1 cellular context compared by ENCODE assay signal in the genomic region with DNA sequence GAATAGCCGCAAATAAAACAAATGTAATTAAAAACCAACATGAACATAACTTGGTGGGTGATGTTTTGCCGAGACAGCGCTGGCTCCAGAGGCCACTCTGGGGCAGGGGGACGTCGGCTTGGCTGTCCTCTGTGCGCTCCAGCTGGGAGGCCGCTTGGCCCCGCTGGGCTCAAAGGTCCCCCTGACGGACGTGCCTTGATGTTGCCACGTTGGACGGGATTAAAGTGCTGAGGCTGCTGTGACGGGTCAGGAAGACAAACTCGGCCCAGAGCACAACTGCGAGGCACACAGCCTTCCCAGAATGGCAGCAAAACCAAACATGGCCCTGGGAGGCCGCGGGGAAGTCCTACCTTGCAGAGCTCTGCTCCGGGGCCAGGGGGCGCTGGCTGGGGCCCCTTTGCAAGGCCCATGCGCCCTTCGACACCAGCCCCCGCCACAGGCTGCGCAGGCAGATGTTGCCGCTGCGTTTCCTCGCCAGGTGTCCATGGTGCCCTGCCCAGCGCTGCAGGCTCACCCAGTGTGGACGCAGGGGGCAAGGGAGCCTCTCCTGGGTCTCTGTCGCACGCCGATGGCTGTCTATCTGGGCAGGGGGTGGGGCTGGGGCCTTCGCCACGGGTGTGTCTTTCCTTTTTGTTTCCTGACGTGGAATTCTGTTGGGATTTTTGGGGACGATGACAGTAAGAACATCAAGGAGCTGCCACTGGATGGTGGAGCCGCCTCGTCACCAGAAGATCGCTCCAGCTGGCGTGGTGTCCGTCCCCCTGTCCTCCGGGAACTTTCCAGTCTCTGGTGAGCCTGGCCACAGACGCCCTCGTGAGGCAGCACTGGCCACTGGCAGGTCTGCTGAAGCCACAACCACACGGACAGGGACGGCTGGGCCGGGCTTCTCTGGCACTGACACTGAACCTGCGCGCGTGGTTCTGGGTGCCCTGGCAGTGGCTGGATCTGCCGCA.
A peak's percentile ranks its signal among the peaks of the same experiment; 100 is the strongest.
TF ChIP-seq lines count a peak whose summit lies in the region.

No MANE protein-coding gene starts in this region.

TF ChIP-seq in HepG2, 621 proteins besides CTCF, POLR2A, EP300 and RAD21 (continued from another document and continues in another):
- TF ChIP-seq, protein P1, sequence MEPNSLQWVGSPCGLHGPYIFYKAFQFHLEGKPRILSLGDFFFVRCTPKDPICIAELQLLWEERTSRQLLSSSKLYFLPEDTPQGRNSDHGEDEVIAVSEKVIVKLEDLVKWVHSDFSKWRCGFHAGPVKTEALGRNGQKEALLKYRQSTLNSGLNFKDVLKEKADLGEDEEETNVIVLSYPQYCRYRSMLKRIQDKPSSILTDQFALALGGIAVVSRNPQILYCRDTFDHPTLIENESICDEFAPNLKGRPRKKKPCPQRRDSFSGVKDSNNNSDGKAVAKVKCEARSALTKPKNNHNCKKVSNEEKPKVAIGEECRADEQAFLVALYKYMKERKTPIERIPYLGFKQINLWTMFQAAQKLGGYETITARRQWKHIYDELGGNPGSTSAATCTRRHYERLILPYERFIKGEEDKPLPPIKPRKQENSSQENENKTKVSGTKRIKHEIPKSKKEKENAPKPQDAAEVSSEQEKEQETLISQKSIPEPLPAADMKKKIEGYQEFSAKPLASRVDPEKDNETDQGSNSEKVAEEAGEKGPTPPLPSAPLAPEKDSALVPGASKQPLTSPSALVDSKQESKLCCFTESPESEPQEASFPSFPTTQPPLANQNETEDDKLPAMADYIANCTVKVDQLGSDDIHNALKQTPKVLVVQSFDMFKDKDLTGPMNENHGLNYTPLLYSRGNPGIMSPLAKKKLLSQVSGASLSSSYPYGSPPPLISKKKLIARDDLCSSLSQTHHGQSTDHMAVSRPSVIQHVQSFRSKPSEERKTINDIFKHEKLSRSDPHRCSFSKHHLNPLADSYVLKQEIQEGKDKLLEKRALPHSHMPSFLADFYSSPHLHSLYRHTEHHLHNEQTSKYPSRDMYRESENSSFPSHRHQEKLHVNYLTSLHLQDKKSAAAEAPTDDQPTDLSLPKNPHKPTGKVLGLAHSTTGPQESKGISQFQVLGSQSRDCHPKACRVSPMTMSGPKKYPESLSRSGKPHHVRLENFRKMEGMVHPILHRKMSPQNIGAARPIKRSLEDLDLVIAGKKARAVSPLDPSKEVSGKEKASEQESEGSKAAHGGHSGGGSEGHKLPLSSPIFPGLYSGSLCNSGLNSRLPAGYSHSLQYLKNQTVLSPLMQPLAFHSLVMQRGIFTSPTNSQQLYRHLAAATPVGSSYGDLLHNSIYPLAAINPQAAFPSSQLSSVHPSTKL (CRISPR knock-in tag; IDR thresholded peaks at IDR 0.05): peak; percentile 60; the same call in 1 of the 2 replicates
- TF ChIP-seq NR2F1 (CRISPR knock-in tag; IDR thresholded peaks at IDR 0.05) (0 out of 4 replicates have a peak, but pooled peaks of 1 of the 2 experiments have one; percentile 7), ZNF766 (CRISPR knock-in tag; IDR thresholded peaks at IDR 0.05; ENCODE audit: borderline replicate concordance) (0 out of 2 replicates have a peak, but pooled peaks have one; percentile 57), ARNT2 (CRISPR knock-in tag; IDR thresholded peaks at IDR 0.05; ENCODE audit: low read depth) (0 out of 2 replicates have a peak, but pooled peaks have one; percentile 25), SRSF9 (IDR thresholded peaks at IDR 0.05; ENCODE audit: borderline replicate concordance, insufficient read depth, low read depth, low read length, poor library complexity, severe bottlenecking) (no peak), POLR2G (IDR thresholded peaks at IDR 0.05; ENCODE audit: low read depth, low read length) (peak; percentile 55), ZNF773 (CRISPR knock-in tag; IDR thresholded peaks at IDR 0.05; ENCODE audit: borderline replicate concordance) (no peak), ZNF331 (CRISPR knock-in tag; IDR thresholded peaks at IDR 0.05) (peak; percentile 29; the same call in 1 of the 2 replicates), SMC3 (IDR thresholded peaks at IDR 0.05; ENCODE audit: low read length) (peak; percentile 13; the same call in 1 of the 2 replicates), ZFX (CRISPR knock-in tag; IDR thresholded peaks at IDR 0.05; ENCODE audit: low read depth) (peak; percentile 89), ZNF891 (CRISPR knock-in tag; IDR thresholded peaks at IDR 0.05) (0 out of 2 replicates have a peak, but pooled peaks have one; percentile 25), XRCC5 (optimal IDR thresholded peaks at IDR 0.05; ENCODE audit: low read length) (peak; percentile 64), MEIS1 (CRISPR knock-in tag; IDR thresholded peaks at IDR 0.05; ENCODE audit: borderline replicate concordance) (peak; percentile 68), MTA1 (CRISPR knock-in tag; IDR thresholded peaks at IDR 0.05; ENCODE audit: borderline replicate concordance) (peak; percentile 78; the same call in 1 of the 2 replicates), ZNF292 (CRISPR knock-in tag; IDR thresholded peaks at IDR 0.05; ENCODE audit: borderline replicate concordance, low read depth) (peak; percentile 85), ZNF572 (CRISPR knock-in tag; IDR thresholded peaks at IDR 0.05) (0 out of 2 replicates have a peak, but pooled peaks have one; percentile 37), MYC (CRISPR knock-in tag; IDR thresholded peaks at IDR 0.05; ENCODE audit: borderline replicate concordance) (peak; percentile 75; the same call in 1 of the 2 replicates)
- TF ChIP-seq, protein P2, sequence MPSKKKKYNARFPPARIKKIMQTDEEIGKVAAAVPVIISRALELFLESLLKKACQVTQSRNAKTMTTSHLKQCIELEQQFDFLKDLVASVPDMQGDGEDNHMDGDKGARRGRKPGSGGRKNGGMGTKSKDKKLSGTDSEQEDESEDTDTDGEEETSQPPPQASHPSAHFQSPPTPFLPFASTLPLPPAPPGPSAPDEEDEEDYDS (CRISPR knock-in tag; IDR thresholded peaks at IDR 0.05): peak; percentile 35; the same call in 1 of the 2 replicates
- TF ChIP-seq, protein P3, sequence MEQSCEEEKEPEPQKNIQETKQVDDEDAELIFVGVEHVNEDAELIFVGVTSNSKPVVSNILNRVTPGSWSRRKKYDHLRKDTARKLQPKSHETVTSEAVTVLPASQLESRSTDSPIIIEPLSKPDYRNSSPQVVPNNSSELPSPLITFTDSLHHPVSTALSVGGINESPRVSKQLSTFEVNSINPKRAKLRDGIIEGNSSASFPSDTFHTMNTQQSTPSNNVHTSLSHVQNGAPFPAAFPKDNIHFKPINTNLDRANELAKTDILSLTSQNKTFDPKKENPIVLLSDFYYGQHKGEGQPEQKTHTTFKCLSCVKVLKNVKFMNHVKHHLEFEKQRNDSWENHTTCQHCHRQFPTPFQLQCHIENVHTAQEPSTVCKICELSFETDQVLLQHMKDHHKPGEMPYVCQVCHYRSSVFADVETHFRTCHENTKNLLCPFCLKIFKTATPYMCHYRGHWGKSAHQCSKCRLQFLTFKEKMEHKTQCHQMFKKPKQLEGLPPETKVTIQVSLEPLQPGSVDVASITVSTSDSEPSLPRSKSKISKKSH (CRISPR knock-in tag; IDR thresholded peaks at IDR 0.05; ENCODE audit: borderline replicate concordance): peak; percentile 45; the same call in 1 of the 2 replicates
- TF ChIP-seq, protein P4, sequence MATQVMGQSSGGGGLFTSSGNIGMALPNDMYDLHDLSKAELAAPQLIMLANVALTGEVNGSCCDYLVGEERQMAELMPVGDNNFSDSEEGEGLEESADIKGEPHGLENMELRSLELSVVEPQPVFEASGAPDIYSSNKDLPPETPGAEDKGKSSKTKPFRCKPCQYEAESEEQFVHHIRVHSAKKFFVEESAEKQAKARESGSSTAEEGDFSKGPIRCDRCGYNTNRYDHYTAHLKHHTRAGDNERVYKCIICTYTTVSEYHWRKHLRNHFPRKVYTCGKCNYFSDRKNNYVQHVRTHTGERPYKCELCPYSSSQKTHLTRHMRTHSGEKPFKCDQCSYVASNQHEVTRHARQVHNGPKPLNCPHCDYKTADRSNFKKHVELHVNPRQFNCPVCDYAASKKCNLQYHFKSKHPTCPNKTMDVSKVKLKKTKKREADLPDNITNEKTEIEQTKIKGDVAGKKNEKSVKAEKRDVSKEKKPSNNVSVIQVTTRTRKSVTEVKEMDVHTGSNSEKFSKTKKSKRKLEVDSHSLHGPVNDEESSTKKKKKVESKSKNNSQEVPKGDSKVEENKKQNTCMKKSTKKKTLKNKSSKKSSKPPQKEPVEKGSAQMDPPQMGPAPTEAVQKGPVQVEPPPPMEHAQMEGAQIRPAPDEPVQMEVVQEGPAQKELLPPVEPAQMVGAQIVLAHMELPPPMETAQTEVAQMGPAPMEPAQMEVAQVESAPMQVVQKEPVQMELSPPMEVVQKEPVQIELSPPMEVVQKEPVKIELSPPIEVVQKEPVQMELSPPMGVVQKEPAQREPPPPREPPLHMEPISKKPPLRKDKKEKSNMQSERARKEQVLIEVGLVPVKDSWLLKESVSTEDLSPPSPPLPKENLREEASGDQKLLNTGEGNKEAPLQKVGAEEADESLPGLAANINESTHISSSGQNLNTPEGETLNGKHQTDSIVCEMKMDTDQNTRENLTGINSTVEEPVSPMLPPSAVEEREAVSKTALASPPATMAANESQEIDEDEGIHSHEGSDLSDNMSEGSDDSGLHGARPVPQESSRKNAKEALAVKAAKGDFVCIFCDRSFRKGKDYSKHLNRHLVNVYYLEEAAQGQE (IDR thresholded peaks at IDR 0.05; ENCODE audit: borderline replicate concordance in 1 of 2, low read depth in 1 of 2, low read length in 2 of 2): peak in 1 of 2 experiments; percentile 24; a peak in 1 of 4 replicates
- TF ChIP-seq, protein P5, sequence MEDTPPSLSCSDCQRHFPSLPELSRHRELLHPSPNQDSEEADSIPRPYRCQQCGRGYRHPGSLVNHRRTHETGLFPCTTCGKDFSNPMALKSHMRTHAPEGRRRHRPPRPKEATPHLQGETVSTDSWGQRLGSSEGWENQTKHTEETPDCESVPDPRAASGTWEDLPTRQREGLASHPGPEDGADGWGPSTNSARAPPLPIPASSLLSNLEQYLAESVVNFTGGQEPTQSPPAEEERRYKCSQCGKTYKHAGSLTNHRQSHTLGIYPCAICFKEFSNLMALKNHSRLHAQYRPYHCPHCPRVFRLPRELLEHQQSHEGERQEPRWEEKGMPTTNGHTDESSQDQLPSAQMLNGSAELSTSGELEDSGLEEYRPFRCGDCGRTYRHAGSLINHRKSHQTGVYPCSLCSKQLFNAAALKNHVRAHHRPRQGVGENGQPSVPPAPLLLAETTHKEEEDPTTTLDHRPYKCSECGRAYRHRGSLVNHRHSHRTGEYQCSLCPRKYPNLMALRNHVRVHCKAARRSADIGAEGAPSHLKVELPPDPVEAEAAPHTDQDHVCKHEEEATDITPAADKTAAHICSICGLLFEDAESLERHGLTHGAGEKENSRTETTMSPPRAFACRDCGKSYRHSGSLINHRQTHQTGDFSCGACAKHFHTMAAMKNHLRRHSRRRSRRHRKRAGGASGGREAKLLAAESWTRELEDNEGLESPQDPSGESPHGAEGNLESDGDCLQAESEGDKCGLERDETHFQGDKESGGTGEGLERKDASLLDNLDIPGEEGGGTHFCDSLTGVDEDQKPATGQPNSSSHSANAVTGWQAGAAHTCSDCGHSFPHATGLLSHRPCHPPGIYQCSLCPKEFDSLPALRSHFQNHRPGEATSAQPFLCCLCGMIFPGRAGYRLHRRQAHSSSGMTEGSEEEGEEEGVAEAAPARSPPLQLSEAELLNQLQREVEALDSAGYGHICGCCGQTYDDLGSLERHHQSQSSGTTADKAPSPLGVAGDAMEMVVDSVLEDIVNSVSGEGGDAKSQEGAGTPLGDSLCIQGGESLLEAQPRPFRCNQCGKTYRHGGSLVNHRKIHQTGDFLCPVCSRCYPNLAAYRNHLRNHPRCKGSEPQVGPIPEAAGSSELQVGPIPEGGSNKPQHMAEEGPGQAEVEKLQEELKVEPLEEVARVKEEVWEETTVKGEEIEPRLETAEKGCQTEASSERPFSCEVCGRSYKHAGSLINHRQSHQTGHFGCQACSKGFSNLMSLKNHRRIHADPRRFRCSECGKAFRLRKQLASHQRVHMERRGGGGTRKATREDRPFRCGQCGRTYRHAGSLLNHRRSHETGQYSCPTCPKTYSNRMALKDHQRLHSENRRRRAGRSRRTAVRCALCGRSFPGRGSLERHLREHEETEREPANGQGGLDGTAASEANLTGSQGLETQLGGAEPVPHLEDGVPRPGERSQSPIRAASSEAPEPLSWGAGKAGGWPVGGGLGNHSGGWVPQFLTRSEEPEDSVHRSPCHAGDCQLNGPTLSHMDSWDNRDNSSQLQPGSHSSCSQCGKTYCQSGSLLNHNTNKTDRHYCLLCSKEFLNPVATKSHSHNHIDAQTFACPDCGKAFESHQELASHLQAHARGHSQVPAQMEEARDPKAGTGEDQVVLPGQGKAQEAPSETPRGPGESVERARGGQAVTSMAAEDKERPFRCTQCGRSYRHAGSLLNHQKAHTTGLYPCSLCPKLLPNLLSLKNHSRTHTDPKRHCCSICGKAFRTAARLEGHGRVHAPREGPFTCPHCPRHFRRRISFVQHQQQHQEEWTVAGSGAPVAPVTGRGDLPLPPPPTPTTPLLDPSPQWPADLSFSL (CRISPR knock-in tag; IDR thresholded peaks at IDR 0.05): no peak; the same call in 1 of the 2 replicates
- TF ChIP-seq, protein P6, sequence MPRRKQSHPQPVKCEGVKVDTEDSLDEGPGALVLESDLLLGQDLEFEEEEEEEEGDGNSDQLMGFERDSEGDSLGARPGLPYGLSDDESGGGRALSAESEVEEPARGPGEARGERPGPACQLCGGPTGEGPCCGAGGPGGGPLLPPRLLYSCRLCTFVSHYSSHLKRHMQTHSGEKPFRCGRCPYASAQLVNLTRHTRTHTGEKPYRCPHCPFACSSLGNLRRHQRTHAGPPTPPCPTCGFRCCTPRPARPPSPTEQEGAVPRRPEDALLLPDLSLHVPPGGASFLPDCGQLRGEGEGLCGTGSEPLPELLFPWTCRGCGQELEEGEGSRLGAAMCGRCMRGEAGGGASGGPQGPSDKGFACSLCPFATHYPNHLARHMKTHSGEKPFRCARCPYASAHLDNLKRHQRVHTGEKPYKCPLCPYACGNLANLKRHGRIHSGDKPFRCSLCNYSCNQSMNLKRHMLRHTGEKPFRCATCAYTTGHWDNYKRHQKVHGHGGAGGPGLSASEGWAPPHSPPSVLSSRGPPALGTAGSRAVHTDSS (CRISPR knock-in tag; conservative IDR thresholded peaks at IDR 0.05): no peak
- TF ChIP-seq, protein P7, sequence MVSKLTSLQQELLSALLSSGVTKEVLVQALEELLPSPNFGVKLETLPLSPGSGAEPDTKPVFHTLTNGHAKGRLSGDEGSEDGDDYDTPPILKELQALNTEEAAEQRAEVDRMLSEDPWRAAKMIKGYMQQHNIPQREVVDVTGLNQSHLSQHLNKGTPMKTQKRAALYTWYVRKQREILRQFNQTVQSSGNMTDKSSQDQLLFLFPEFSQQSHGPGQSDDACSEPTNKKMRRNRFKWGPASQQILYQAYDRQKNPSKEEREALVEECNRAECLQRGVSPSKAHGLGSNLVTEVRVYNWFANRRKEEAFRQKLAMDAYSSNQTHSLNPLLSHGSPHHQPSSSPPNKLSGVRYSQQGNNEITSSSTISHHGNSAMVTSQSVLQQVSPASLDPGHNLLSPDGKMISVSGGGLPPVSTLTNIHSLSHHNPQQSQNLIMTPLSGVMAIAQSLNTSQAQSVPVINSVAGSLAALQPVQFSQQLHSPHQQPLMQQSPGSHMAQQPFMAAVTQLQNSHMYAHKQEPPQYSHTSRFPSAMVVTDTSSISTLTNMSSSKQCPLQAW (CRISPR knock-in tag; IDR thresholded peaks at IDR 0.05): no peak
